8 cellular contexts compared by ENCODE assay signal in the genomic region with DNA sequence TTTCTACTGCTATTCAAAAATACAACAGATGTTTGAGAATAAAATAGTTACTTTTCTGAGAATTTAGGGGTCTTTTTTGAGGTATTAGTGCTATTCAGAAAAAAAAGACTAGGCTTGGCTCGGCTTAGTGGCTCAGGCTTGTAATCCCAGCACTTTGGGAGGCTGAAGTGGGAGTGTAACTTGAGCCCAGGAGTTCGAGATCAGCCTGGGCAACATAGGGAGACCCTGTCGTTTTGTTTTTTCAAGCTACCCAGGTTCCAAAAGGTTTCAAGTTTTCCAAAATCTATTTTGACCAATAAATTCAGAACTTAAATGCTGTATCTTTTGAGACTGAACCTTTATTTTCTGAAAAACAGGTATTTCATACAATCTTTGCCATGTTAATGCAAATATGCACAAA. TPM values are rescaled to one million over a fixed set of nuclear protein-coding genes. Genes with fewer than 3 reads are reported as not detected.
DNase-seq lines count a peak whose midpoint lies in the region; ATAC-seq and TF ChIP-seq lines count a peak whose summit lies in the region.

No MANE protein-coding gene starts in this region.

- H3K36me3 ChIP-seq in SK-N-MC (ENCODE audit: insufficient read depth, low read length), result peaks cover 20% of the 10 kb centered on the region
- H3K36me3 ChIP-seq in esophagus (ENCODE audit: control insufficient read depth in 2 of 2, insufficient read depth in 2 of 2, low read length in 1 of 2), result peaks cover 6 to 8% of the 10 kb centered on the region in 2 donors
- H3K36me3 ChIP-seq in spleen, result peaks cover 0 to 32% (median 20%) of the 10 kb centered on the region in 6 donors

- peak overlapping the region; percentile 88 for H3K27ac Mint-ChIP-seq in activated CD4-positive, alpha-beta T cell treated with anti-CD3 and anti-CD28 coated beads, Interleukin-2, amount 10 ng/mL, durations not matched to agents 7 days and 5 days

- peaks cover 63% of the 10 kb centered on the region for H3K36me3 Mint-ChIP-seq in activated CD4-positive, alpha-beta T cell treated with anti-CD3 and anti-CD28 coated beads, Interleukin-2, amount 10 ng/mL, durations not matched to agents 7 days and 5 days (ENCODE audit: low read depth)

- TF ChIP-seq POLR2A in spleen (IDR thresholded peaks at IDR 0.05), result no peak

- H3K4me3 Mint-ChIP-seq in activated CD4-positive, alpha-beta T cell treated with anti-CD3 and anti-CD28 coated beads, Interleukin-2, amount 10 ng/mL, durations not matched to agents 7 days and 5 days, result peak overlapping the region; percentile 5

- no peaks in the 10 kb centered on the region for H3K9me3 ChIP-seq in SK-N-MC (ENCODE audit: low read depth, low read length)
- H3K9me3 ChIP-seq in esophagus (ENCODE audit: control insufficient read depth in 2 of 2, insufficient read depth in 1 of 2, low read depth in 1 of 2, low read length in 1 of 2), result no peaks in the 10 kb centered on the region
- H3K9me3 ChIP-seq in spleen, result no peaks in the 10 kb centered on the region

- CTCF ChIA-PET in activated CD4-positive, alpha-beta T cell treated with anti-CD3 and anti-CD28 coated beads, Interleukin-2, amount 10 ng/mL, durations not matched to agents 7 days and 5 days (lab: Charles Lee), result interaction anchor here (1.0 to 7.2 kb wide), 6 partner anchors 9 to 39 kb away, joined by 3 to 86 read pairs (median 4); a partner anchor contains a TSS

- intact Hi-C loops in spleen (cut with DNase I; ENCODE audit: low total_unique reads), result loop anchor here (10.0 kb wide), 2 partner anchors 120 to 160 kb away; a partner anchor contains a TSS

- H3K4me1 Mint-ChIP-seq in activated CD4-positive, alpha-beta T cell treated with anti-CD3 and anti-CD28 coated beads, Interleukin-2, amount 10 ng/mL, durations not matched to agents 7 days and 5 days, result peaks cover 56% of the 10 kb centered on the region

- ATAC-seq in GM18519 (IDR thresholded peaks at IDR 0.05; ENCODE audit: low FRiP score, unreplicated experiment), result no peak
- no peak for ATAC-seq in GM18909 (IDR thresholded peaks at IDR 0.05; ENCODE audit: poor library complexity, unreplicated experiment)
- no peak for ATAC-seq in GM19463 (IDR thresholded peaks at IDR 0.05; ENCODE audit: unreplicated experiment)

- 47 to 62% methylated on average over 3 of the region's 3 CpGs for WGBS in esophagus, 2 donors
- WGBS in spleen, 5 donors, result 52 to 64% (median 56%) methylated on average over 3 of the region's 3 CpGs

- H3K4me3 ChIP-seq in SK-N-MC (peak overlapping the region; percentile 60), esophagus (ENCODE audit: low read depth in 1 of 2, low read length in 2 of 2) (no peak overlapping the region), spleen (peak overlapping the region in 1 of 8 donors; percentile 13)

- H3K27ac ChIP-seq in SK-N-MC (peak overlapping the region; percentile 93), esophagus (ENCODE audit: low read depth in 2 of 2, low read length in 1 of 2) (peak overlapping the region; percentile 24 to 61), spleen (peak overlapping the region in 6 of 8 donors; percentile 52 to 97 (median 86))

- no peak for DNase-seq in activated CD4-positive, alpha-beta T cell treated with anti-CD3 and anti-CD28 coated beads, Interleukin-2, amount 10 ng/mL, durations not matched to agents 7 days and 5 days
- DNase-seq in activated CD4-positive, alpha-beta T cell treated with anti-CD3 and anti-CD28 coated beads, Interleukin-2, amount 50 U/mL, for 4 hours, result no peak
- DNase-seq in SK-N-MC (ENCODE audit: low read depth, low spot score) (no peak), spleen (no peak)

- peak overlapping the region; percentile 66 for H3K9ac ChIP-seq in SK-N-MC (ENCODE audit: insufficient read length)

- POLR2A ChIA-PET in activated CD4-positive, alpha-beta T cell treated with anti-CD3 and anti-CD28 coated beads, Interleukin-2, amount 10 ng/mL, durations not matched to agents 7 days and 5 days (lab: Charles Lee), result interaction anchor here (0.6 to 1.7 kb wide), 3 partner anchors 15 to 94 kb away, joined by 4 to 7 read pairs (median 7); a partner anchor contains a TSS

- TF ChIP-seq CTCF in spleen (IDR thresholded peaks at IDR 0.05 in 8 of 11, conservative IDR thresholded peaks at IDR 0.05 in 3 of 11), result no peak

- H3K27me3 ChIP-seq in esophagus (ENCODE audit: control insufficient read depth in 1 of 2, insufficient read depth in 2 of 2, low read length in 2 of 2) (no peaks in the 10 kb centered on the region), spleen (replicated peaks in 1 of 7) (no peaks in the 10 kb centered on the region)

- H3K4me1 ChIP-seq in esophagus (ENCODE audit: control insufficient read depth in 2 of 2, insufficient read depth in 2 of 2, low read length in 1 of 2) (no peaks in the 10 kb centered on the region), spleen (peaks cover 18 to 66% (median 40%) of the 10 kb centered on the region in 6 donors)

- H3K27me3 Mint-ChIP-seq in activated CD4-positive, alpha-beta T cell treated with anti-CD3 and anti-CD28 coated beads, Interleukin-2, amount 10 ng/mL, durations not matched to agents 7 days and 5 days, result no peaks in the 10 kb centered on the region

- H3K9me3 Mint-ChIP-seq in activated CD4-positive, alpha-beta T cell treated with anti-CD3 and anti-CD28 coated beads, Interleukin-2, amount 10 ng/mL, durations not matched to agents 7 days and 5 days, result no peaks in the 10 kb centered on the region

RNA-seq across cellular contexts. Expression of a gene that starts 3.2 kb away (rescaled TPM):
- 100 to 1,000 TPM; 276 to 321 TPM for total RNA-seq in activated CD4-positive, alpha-beta T cell treated with anti-CD3 and anti-CD28 coated beads, Interleukin-2, amount 10 ng/mL, durations not matched to agents 7 days and 5 days
- polyA plus RNA-seq in esophagus, result 10 to 100 TPM; 46.5 to 59.5 TPM
- 100 to 1,000 TPM in 3 of 7 donors, 10 to 100 TPM in 4; 76.1 to 245 (median 99.1) TPM for total RNA-seq in spleen
- polyA plus RNA-seq in spleen, result 10 to 100 TPM; 36.6 to 70.0 (median 66.1) TPM

RNA-seq across cellular contexts. Expression of a gene that starts 14.4 kb away (rescaled TPM):
- 1,000 to 10,000 TPM; 1,939 to 2,119 TPM for total RNA-seq in activated CD4-positive, alpha-beta T cell treated with anti-CD3 and anti-CD28 coated beads, Interleukin-2, amount 10 ng/mL, durations not matched to agents 7 days and 5 days
- 1,000 to 10,000 TPM; 2,199 to 3,397 TPM for polyA plus RNA-seq in esophagus
- 1,000 to 10,000 TPM in 6 of 7 donors, 100 to 1,000 TPM in 1; 942 to 2,534 (median 1,484) TPM for total RNA-seq in spleen
- polyA plus RNA-seq in spleen, result 1,000 to 10,000 TPM; 6,782 to 7,824 (median 7,484) TPM

Comparison
In these comparisons a context has a peak if more than half of its experiments do, and no peak if none do; other contexts are left out.
1. H3K27ac ChIP-seq: peak in every context shown above with its lines; median percentile 93 in SK-N-MC; 86 in spleen; 42 in esophagus.